15 cellular contexts compared by ENCODE assay signal in genomic region chr10:36712695-36713094, GRCh38.
DNase-seq lines count a peak whose midpoint lies in the region; TF ChIP-seq lines count a peak whose summit lies in the region.
"Had no signal": no experiment of that assay in that cellular context is flagged by ENCODE, and none has a peak within 500 bp of the region (broad histone marks: within the 10 kb centered on the region; RNA-seq: fewer than 3 reads in every experiment).

No MANE protein-coding gene starts in this region.

- DNase-seq in NCI-H82 (lab: John Stamatoyannopoulos, UW) (peak; percentile 12), NCI-H82 treated with DMSO at 0.1 percent for 48 hours (lab: John Stamatoyannopoulos, UW; ENCODE audit: unreplicated experiment) (no peak), LHCN-M2 (ENCODE audit: low read depth) (peak; percentile 20), choroid plexus epithelial cell (ENCODE audit: low read depth) (peak; percentile 2), HAP-1 (ENCODE audit: low spot score in 2 of 2) (no peak), SIG-M5 (lab: John Stamatoyannopoulos, UW) (no peak), NCI-H446 treated with DMSO at 0.1 percent for 48 hours (lab: John Stamatoyannopoulos, UW) (no peak), OCI-M1 (lab: John Stamatoyannopoulos, UW) (no peak)
- DNase-seq: AML-193; Caco-2; CD8-positive, alpha-beta memory T cell; DND-41; GF-D8 had no signal

- no peaks in the 10 kb centered on the region for H3K9me3 ChIP-seq in HAP-1
- H3K9me3 ChIP-seq: BLaER1, Caco-2 had no signal

- no peak overlapping the region for H3K4me3 ChIP-seq in choroid plexus epithelial cell (ENCODE audit: low read depth, low read length)
- no peak overlapping the region for H3K4me3 ChIP-seq in HAP-1
- H3K4me3 ChIP-seq: BLaER1, K562 had no signal

- H3K36me3 ChIP-seq in HAP-1 (replicated peaks), result no peaks in the 10 kb centered on the region
- H3K36me3 ChIP-seq: BLaER1 had no signal

- TF ChIP-seq CTCF in choroid plexus epithelial cell (conservative IDR thresholded peaks at IDR 0.05; ENCODE audit: low read depth, low read length), result no peak

- H3K4me1 ChIP-seq in HAP-1, result no peaks in the 10 kb centered on the region
- H3K4me1 ChIP-seq: BLaER1, Caco-2 had no signal

- in situ Hi-C loops in HAP-1 (cut with MboI; ENCODE audit: low sequenced_read_pairs), result no loop called here

- no peaks in the 10 kb centered on the region for H3K27me3 ChIP-seq in HAP-1 (ENCODE audit: low read depth)
- H3K27me3 ChIP-seq: BLaER1 had no signal

Comparison
In these comparisons a context has a peak if more than half of its experiments do, and no peak if none do; other contexts are left out.
1. DNase-seq: peak in NCI-H82 (single experiment), LHCN-M2 (single experiment) and choroid plexus epithelial cell (single experiment); none in NCI-H82 treated with DMSO at 0.1 percent for 48 hours (single experiment), HAP-1 (0 of 2), SIG-M5 (single experiment), NCI-H446 treated with DMSO at 0.1 percent for 48 hours (single experiment) and OCI-M1 (single experiment).